Comparison of ENCODE assay signal across 18 cellular contexts in genomic region chr2:231391981-231392380, GRCh38. TPM values are rescaled to one million over a fixed set of nuclear protein-coding genes. Genes with fewer than 3 reads are reported as not detected.
DNase-seq lines count a peak whose midpoint lies in the region; ATAC-seq and TF ChIP-seq lines count a peak whose summit lies in the region.
"Had no signal": no experiment of that assay in that cellular context is flagged by ENCODE, and none has a peak within 500 bp of the region (broad histone marks: within the 10 kb centered on the region; RNA-seq: fewer than 3 reads in every experiment).

No MANE protein-coding gene starts in this region.

- TF ChIP-seq RAD21 in SK-N-SH (IDR thresholded peaks at IDR 0.05; ENCODE audit: low read length) = no peak

- H3K36me3 ChIP-seq in SK-N-SH (replicated peaks in 1 of 2; ENCODE audit: control insufficient read depth in 1 of 2, insufficient read depth in 2 of 2, low read length in 1 of 2) = no peaks in the 10 kb centered on the region
- H3K36me3 ChIP-seq: right lobe of liver, upper lobe of left lung had no signal

- CTCF ChIA-PET in SK-N-SH (lab: Yijun Ruan, JAX) = interaction anchor here (1.0 to 1.4 kb wide), 2 partner anchors 10 to 95 kb away, joined by 3 read pairs; no protein-coding TSS in a partner anchor

- peak; percentile 55 for DNase-seq in SK-N-SH
- DNase-seq in SKM-1 (lab: John Stamatoyannopoulos, UW; ENCODE audit: unreplicated experiment) = peak; percentile 54
- DNase-seq in natural killer cell treated with Interleukin-12 subunit alpha and Interleukin-12 subunit beta and Interleukin-15 and Interleukin-18, amount 100 ng/mL, for 72 hours (ENCODE audit: low spot score) = no peak
- no peak for DNase-seq in NK-92 (lab: John Stamatoyannopoulos, UW; ENCODE audit: unreplicated experiment)
- no peak for DNase-seq in GM03348 (ENCODE audit: low spot score)
- DNase-seq in nucleus accumbens (lab: John Stamatoyannopoulos, UW) = no peak
- DNase-seq: CD8-positive, alpha-beta T cell; NCI-H187 treated with DMSO at 0.1 percent for 48 hours; NCI-H524; stimulated activated CD4-positive, alpha-beta T cell treated with anti-CD3 and anti-CD28 coated beads, Interleukin-4, amount 100 ng/mL, for 1 hour; upper lobe of left lung had no signal

- H3K4me1 Mint-ChIP-seq in natural killer cell treated with Interleukin-12 subunit alpha and Interleukin-12 subunit beta and Interleukin-15 and Interleukin-18, amount 100 ng/mL, for 72 hours (ENCODE audit: low read depth in 2 of 2) = peaks cover 63 to 67% of the 10 kb centered on the region in 2 donors

- H3K4me2 ChIP-seq in SK-N-SH = no peak overlapping the region

- no peak for TF ChIP-seq CTCF in SK-N-SH (IDR thresholded peaks at IDR 0.05)

- no peaks in the 10 kb centered on the region for H3K79me2 ChIP-seq in SK-N-SH (ENCODE audit: insufficient read depth)

- H3K27ac Mint-ChIP-seq in natural killer cell treated with Interleukin-12 subunit alpha and Interleukin-12 subunit beta and Interleukin-15 and Interleukin-18, amount 100 ng/mL, for 72 hours = peak overlapping the region; percentile 100
- H3K27ac Mint-ChIP-seq: CD8-positive, alpha-beta T cell had no signal

- no peaks in the 10 kb centered on the region for H3K9me3 Mint-ChIP-seq in natural killer cell treated with Interleukin-12 subunit alpha and Interleukin-12 subunit beta and Interleukin-15 and Interleukin-18, amount 100 ng/mL, for 72 hours
- H3K9me3 Mint-ChIP-seq: CD8-positive, alpha-beta T cell; neural crest cell had no signal

- no peak for ATAC-seq in SK-N-SH treated with all-trans-retinoic acid at 6 μM for 48 hours
- peak; percentile 26 for ATAC-seq in HG03354 (IDR thresholded peaks at IDR 0.05; ENCODE audit: poor library complexity, severe bottlenecking, unreplicated experiment)
- peak; percentile 34 to 48 for ATAC-seq in natural killer cell treated with Interleukin-12 subunit alpha and Interleukin-12 subunit beta and Interleukin-15 and Interleukin-18, amount 100 ng/mL, for 72 hours
- ATAC-seq: CD8-positive, alpha-beta T cell; HCT116; right lobe of liver had no signal

- H3F3A ChIP-seq in SK-N-SH (replicated peaks; ENCODE audit: insufficient read depth) = no peaks in the 10 kb centered on the region

- no peaks in the 10 kb centered on the region for H3K9me3 ChIP-seq in SK-N-SH
- H3K9me3 ChIP-seq: right lobe of liver, upper lobe of left lung had no signal

- no peak overlapping the region for H3K9ac ChIP-seq in SK-N-SH

- H4K20me1 ChIP-seq in SK-N-SH (ENCODE audit: insufficient read depth) = no peaks in the 10 kb centered on the region

- H3K4me1 ChIP-seq in SK-N-SH (ENCODE audit: control insufficient read depth in 1 of 2, insufficient read depth in 2 of 2, low read depth in 1 of 2, low read length in 1 of 2) = peaks cover 6 to 36% of the 10 kb centered on the region in 2 experiments; a peak in 2 of 4 replicates
- H3K4me1 ChIP-seq: right lobe of liver had no signal

- H3K4me3 ChIP-seq in SK-N-SH (ENCODE audit: low read depth in 2 of 2, low read length in 1 of 2) = no peak overlapping the region
- H3K4me3 ChIP-seq: right lobe of liver, upper lobe of left lung had no signal

- POLR2A ChIA-PET in SK-N-SH (lab: Yijun Ruan, JAX) = no interaction called here

- no peaks in the 10 kb centered on the region for H3K27me3 Mint-ChIP-seq in natural killer cell treated with Interleukin-12 subunit alpha and Interleukin-12 subunit beta and Interleukin-15 and Interleukin-18, amount 100 ng/mL, for 72 hours

- WGBS in SK-N-SH (ENCODE audit: low lambda C conversion rate) = 70% methylated on average over 6 of the region's 7 CpGs

- H3K27ac ChIP-seq in SK-N-SH (ENCODE audit: low read depth in 2 of 2, low read length in 1 of 2) = no peak overlapping the region; a peak in 1 of 4 replicates
- H3K27ac ChIP-seq: 22Rv1, right lobe of liver had no signal

- peak overlapping the region; percentile 99 for H3K4me3 Mint-ChIP-seq in natural killer cell treated with Interleukin-12 subunit alpha and Interleukin-12 subunit beta and Interleukin-15 and Interleukin-18, amount 100 ng/mL, for 72 hours
- H3K4me3 Mint-ChIP-seq: CD8-positive, alpha-beta T cell; neural crest cell had no signal

- H3K36me3 Mint-ChIP-seq in natural killer cell treated with Interleukin-12 subunit alpha and Interleukin-12 subunit beta and Interleukin-15 and Interleukin-18, amount 100 ng/mL, for 72 hours = no peaks in the 10 kb centered on the region
- H3K36me3 Mint-ChIP-seq: CD8-positive, alpha-beta T cell had no signal

- no peak overlapping the region for H2AFZ ChIP-seq in SK-N-SH (ENCODE audit: low read depth)

- no peaks in the 10 kb centered on the region for H3K27me3 ChIP-seq in SK-N-SH (ENCODE audit: insufficient read depth)
- H3K27me3 ChIP-seq: right lobe of liver had no signal

- TF ChIP-seq EP300 in SK-N-SH (IDR thresholded peaks at IDR 0.05; ENCODE audit: borderline replicate concordance in 1 of 2, low read depth in 1 of 2, low read length in 1 of 2) = no peak

- no peaks in the 10 kb centered on the region for H3K9me2 ChIP-seq in SK-N-SH

TF ChIP-seq in SK-N-SH, 30 proteins besides CTCF, POLR2A, EP300 and RAD21:
- TF ChIP-seq, protein P1, sequence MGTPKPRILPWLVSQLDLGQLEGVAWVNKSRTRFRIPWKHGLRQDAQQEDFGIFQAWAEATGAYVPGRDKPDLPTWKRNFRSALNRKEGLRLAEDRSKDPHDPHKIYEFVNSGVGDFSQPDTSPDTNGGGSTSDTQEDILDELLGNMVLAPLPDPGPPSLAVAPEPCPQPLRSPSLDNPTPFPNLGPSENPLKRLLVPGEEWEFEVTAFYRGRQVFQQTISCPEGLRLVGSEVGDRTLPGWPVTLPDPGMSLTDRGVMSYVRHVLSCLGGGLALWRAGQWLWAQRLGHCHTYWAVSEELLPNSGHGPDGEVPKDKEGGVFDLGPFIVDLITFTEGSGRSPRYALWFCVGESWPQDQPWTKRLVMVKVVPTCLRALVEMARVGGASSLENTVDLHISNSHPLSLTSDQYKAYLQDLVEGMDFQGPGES (IDR thresholded peaks at IDR 0.05; ENCODE audit: low read depth, low read length) = no peak
- TF ChIP-seq MEF2A (IDR thresholded peaks at IDR 0.05; ENCODE audit: borderline replicate concordance, low read depth) (no peak), TAF1 (IDR thresholded peaks at IDR 0.05; ENCODE audit: borderline replicate concordance, low read depth, low read length) (no peak), ZBTB33 (IDR thresholded peaks at IDR 0.05; ENCODE audit: borderline replicate concordance, low read depth) (no peak)

TF ChIP-seq in SK-N-SH treated with all-trans-retinoic acid at 6 μM for 48 hours, 23 proteins besides CTCF, POLR2A, EP300 and RAD21:
- TF ChIP-seq ISL1 (CRISPR knock-in tag; IDR thresholded peaks at IDR 0.05) (no peak), GLIS3 (CRISPR knock-in tag; IDR thresholded peaks at IDR 0.05) (no peak), ZNF8 (CRISPR knock-in tag; IDR thresholded peaks at IDR 0.05) (no peak), SNAI2 (CRISPR knock-in tag; IDR thresholded peaks at IDR 0.05) (no peak), ZFP30 (CRISPR knock-in tag; IDR thresholded peaks at IDR 0.05) (no peak), RARB (CRISPR knock-in tag; IDR thresholded peaks at IDR 0.05) (no peak), ZNF565 (CRISPR knock-in tag; conservative IDR thresholded peaks at IDR 0.05; ENCODE audit: low read depth) (no peak), ZC3H10 (CRISPR knock-in tag; IDR thresholded peaks at IDR 0.05) (no peak), ARNTL (CRISPR knock-in tag; IDR thresholded peaks at IDR 0.05; ENCODE audit: borderline replicate concordance, low read depth) (no peak), ESRRG (CRISPR knock-in tag; IDR thresholded peaks at IDR 0.05) (no peak), TCF4 (CRISPR knock-in tag; IDR thresholded peaks at IDR 0.05; ENCODE audit: borderline replicate concordance) (no peak), BACH2 (CRISPR knock-in tag; IDR thresholded peaks at IDR 0.05; ENCODE audit: borderline replicate concordance) (no peak)
- TF ChIP-seq, protein P2, sequence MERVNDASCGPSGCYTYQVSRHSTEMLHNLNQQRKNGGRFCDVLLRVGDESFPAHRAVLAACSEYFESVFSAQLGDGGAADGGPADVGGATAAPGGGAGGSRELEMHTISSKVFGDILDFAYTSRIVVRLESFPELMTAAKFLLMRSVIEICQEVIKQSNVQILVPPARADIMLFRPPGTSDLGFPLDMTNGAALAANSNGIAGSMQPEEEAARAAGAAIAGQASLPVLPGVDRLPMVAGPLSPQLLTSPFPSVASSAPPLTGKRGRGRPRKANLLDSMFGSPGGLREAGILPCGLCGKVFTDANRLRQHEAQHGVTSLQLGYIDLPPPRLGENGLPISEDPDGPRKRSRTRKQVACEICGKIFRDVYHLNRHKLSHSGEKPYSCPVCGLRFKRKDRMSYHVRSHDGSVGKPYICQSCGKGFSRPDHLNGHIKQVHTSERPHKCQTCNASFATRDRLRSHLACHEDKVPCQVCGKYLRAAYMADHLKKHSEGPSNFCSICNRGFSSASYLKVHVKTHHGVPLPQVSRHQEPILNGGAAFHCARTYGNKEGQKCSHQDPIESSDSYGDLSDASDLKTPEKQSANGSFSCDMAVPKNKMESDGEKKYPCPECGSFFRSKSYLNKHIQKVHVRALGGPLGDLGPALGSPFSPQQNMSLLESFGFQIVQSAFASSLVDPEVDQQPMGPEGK (CRISPR knock-in tag; IDR thresholded peaks at IDR 0.05; ENCODE audit: borderline replicate concordance) = no peak
- TF ChIP-seq, protein P3, sequence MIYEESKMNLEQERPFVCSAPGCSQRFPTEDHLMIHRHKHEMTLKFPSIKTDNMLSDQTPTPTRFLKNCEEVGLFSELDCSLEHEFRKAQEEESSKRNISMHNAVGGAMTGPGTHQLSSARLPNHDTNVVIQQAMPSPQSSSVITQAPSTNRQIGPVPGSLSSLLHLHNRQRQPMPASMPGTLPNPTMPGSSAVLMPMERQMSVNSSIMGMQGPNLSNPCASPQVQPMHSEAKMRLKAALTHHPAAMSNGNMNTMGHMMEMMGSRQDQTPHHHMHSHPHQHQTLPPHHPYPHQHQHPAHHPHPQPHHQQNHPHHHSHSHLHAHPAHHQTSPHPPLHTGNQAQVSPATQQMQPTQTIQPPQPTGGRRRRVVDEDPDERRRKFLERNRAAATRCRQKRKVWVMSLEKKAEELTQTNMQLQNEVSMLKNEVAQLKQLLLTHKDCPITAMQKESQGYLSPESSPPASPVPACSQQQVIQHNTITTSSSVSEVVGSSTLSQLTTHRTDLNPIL (CRISPR knock-in tag; IDR thresholded peaks at IDR 0.05; ENCODE audit: low read depth) = no peak

RNA-seq across cellular contexts. Expression of gene B3GNT7, which starts 3.5 kb away (rescaled TPM):
- 0.05 and 0.12 TPM in 2 replicates for polyA plus RNA-seq in SK-N-SH (2012; rRNA removed)
- 0.04 TPM in 2 replicates for polyA plus RNA-seq in SK-N-SH (2012; cell fraction: cytosol; rRNA removed)
- 0.19 and 0.30 TPM in 2 replicates for polyA plus RNA-seq in SK-N-SH (2012; cell fraction: nucleus; rRNA removed)
- total RNA-seq in natural killer cell treated with Interleukin-12 subunit alpha and Interleukin-12 subunit beta and Interleukin-15 and Interleukin-18, amount 100 ng/mL, for 72 hours = 10 to 100 TPM; 12.6 to 20.1 TPM
- total RNA-seq: LHCN-M2 had no signal

Comparison
In these comparisons a context has a peak if more than half of its experiments do, and no peak if none do; other contexts are left out.
1. DNase-seq: peak in SK-N-SH (single experiment) and SKM-1 (single experiment); none in natural killer cell treated with Interleukin-12 subunit alpha and Interleukin-12 subunit beta and Interleukin-15 and Interleukin-18, amount 100 ng/mL, for 72 hours (single experiment), NK-92 (single experiment), GM03348 (single experiment) and nucleus accumbens (0 of 56).